ENCODE assay signal across 1 cellular context in the genomic region with DNA sequence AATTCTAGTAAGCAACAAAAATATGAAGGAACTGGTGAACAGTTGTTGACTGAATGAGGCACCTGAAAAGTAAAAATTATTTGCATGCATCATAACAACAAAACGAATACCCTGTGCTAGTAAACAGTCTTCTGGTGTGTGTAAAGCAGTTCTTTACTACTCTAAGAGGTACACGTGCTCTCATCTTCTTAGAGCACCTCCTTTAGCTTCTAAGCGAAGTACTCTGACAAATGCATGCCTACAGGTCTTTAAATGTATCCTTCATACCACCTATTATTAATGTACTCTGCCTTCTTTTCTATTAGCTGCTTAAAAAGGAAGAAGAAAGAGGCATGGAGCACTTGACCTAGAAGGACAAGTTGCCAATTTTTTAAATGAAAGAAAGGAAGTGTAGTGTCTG.
TF ChIP-seq lines count a peak whose summit lies in the region.

No MANE protein-coding gene starts in this region.

TF ChIP-seq in K562, 482 proteins besides CTCF, POLR2A, EP300 and RAD21 (continued from another document and continues in another):
- TF ChIP-seq SMC3 (conservative IDR thresholded peaks at IDR 0.05; ENCODE audit: insufficient read depth, low read depth, low read length) (no peak), NRF1 (conservative IDR thresholded peaks at IDR 0.05 in 1 of 2, IDR thresholded peaks at IDR 0.05 in 1 of 2) (no peak), RNF2 (IDR thresholded peaks at IDR 0.05) (no peak), BCL6 (CRISPR knock-in tag; IDR thresholded peaks at IDR 0.05) (no peak), SPI1 (IDR thresholded peaks at IDR 0.05; ENCODE audit: borderline replicate concordance, low read depth, low read length) (0 out of 2 replicates have a peak, but pooled peaks have one; percentile 20), SRSF1 (IDR thresholded peaks at IDR 0.05; ENCODE audit: low read depth, low read length) (no peak), ZNF224 (CRISPR knock-in tag; IDR thresholded peaks at IDR 0.05) (no peak), DMBX1 (CRISPR knock-in tag; IDR thresholded peaks at IDR 0.05; ENCODE audit: borderline replicate concordance) (0 out of 2 replicates have a peak, but pooled peaks have one; percentile 13), RB1 (IDR thresholded peaks at IDR 0.05; ENCODE audit: low read depth) (no peak), SMAD4 (CRISPR knock-in tag; conservative IDR thresholded peaks at IDR 0.05) (0 out of 2 replicates have a peak, but pooled peaks have one; percentile 31), BDP1 (IDR thresholded peaks at IDR 0.05; ENCODE audit: insufficient read depth, insufficient read length) (no peak), MECOM (CRISPR knock-in tag; IDR thresholded peaks at IDR 0.05) (peak; percentile 70; the same call in 1 of the 2 replicates), CBX5 (IDR thresholded peaks at IDR 0.05; ENCODE audit: borderline replicate concordance, low read depth) (no peak), ETS2 (tag; IDR thresholded peaks at IDR 0.05; ENCODE audit: borderline replicate concordance, poor library complexity, severe bottlenecking) (no peak), MEIS2 (IDR thresholded peaks at IDR 0.05; ENCODE audit: partially characterized antibody) (peak; percentile 16), ZNF77 (CRISPR knock-in tag; IDR thresholded peaks at IDR 0.05) (no peak), MYC (IDR thresholded peaks at IDR 0.05; ENCODE audit: low read depth, low read length) (peak; percentile 59), MYC (CRISPR knock-in tag; IDR thresholded peaks at IDR 0.05; ENCODE audit: borderline replicate concordance, low read depth) (no peak), PML (IDR thresholded peaks at IDR 0.05; ENCODE audit: low read length) (no peak), PHTF2 (CRISPR knock-in tag; IDR thresholded peaks at IDR 0.05) (no peak), CREM (IDR thresholded peaks at IDR 0.05; ENCODE audit: low read depth) (no peak), L3MBTL2 (IDR thresholded peaks at IDR 0.05) (peak; percentile 91), RAD51 (IDR thresholded peaks at IDR 0.05; ENCODE audit: borderline replicate concordance, low read depth) (no peak), SMARCA5 (IDR thresholded peaks at IDR 0.05) (no peak), MAZ (CRISPR knock-in tag; conservative IDR thresholded peaks at IDR 0.05 in 1 of 2, IDR thresholded peaks at IDR 0.05 in 1 of 2) (0 out of 4 replicates have a peak, but pooled peaks of 1 of the 2 experiments have one; percentile 13), NR2C1 (IDR thresholded peaks at IDR 0.05) (no peak), NR2C1 (tag; IDR thresholded peaks at IDR 0.05) (no peak), TCF3 (CRISPR knock-in tag; IDR thresholded peaks at IDR 0.05) (0 out of 2 replicates have a peak, but pooled peaks have one; percentile 8)
- TF ChIP-seq, protein P1, sequence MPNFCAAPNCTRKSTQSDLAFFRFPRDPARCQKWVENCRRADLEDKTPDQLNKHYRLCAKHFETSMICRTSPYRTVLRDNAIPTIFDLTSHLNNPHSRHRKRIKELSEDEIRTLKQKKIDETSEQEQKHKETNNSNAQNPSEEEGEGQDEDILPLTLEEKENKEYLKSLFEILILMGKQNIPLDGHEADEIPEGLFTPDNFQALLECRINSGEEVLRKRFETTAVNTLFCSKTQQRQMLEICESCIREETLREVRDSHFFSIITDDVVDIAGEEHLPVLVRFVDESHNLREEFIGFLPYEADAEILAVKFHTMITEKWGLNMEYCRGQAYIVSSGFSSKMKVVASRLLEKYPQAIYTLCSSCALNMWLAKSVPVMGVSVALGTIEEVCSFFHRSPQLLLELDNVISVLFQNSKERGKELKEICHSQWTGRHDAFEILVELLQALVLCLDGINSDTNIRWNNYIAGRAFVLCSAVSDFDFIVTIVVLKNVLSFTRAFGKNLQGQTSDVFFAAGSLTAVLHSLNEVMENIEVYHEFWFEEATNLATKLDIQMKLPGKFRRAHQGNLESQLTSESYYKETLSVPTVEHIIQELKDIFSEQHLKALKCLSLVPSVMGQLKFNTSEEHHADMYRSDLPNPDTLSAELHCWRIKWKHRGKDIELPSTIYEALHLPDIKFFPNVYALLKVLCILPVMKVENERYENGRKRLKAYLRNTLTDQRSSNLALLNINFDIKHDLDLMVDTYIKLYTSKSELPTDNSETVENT (CRISPR knock-in tag; IDR thresholded peaks at IDR 0.05), result no peak
- TF ChIP-seq, protein P2, sequence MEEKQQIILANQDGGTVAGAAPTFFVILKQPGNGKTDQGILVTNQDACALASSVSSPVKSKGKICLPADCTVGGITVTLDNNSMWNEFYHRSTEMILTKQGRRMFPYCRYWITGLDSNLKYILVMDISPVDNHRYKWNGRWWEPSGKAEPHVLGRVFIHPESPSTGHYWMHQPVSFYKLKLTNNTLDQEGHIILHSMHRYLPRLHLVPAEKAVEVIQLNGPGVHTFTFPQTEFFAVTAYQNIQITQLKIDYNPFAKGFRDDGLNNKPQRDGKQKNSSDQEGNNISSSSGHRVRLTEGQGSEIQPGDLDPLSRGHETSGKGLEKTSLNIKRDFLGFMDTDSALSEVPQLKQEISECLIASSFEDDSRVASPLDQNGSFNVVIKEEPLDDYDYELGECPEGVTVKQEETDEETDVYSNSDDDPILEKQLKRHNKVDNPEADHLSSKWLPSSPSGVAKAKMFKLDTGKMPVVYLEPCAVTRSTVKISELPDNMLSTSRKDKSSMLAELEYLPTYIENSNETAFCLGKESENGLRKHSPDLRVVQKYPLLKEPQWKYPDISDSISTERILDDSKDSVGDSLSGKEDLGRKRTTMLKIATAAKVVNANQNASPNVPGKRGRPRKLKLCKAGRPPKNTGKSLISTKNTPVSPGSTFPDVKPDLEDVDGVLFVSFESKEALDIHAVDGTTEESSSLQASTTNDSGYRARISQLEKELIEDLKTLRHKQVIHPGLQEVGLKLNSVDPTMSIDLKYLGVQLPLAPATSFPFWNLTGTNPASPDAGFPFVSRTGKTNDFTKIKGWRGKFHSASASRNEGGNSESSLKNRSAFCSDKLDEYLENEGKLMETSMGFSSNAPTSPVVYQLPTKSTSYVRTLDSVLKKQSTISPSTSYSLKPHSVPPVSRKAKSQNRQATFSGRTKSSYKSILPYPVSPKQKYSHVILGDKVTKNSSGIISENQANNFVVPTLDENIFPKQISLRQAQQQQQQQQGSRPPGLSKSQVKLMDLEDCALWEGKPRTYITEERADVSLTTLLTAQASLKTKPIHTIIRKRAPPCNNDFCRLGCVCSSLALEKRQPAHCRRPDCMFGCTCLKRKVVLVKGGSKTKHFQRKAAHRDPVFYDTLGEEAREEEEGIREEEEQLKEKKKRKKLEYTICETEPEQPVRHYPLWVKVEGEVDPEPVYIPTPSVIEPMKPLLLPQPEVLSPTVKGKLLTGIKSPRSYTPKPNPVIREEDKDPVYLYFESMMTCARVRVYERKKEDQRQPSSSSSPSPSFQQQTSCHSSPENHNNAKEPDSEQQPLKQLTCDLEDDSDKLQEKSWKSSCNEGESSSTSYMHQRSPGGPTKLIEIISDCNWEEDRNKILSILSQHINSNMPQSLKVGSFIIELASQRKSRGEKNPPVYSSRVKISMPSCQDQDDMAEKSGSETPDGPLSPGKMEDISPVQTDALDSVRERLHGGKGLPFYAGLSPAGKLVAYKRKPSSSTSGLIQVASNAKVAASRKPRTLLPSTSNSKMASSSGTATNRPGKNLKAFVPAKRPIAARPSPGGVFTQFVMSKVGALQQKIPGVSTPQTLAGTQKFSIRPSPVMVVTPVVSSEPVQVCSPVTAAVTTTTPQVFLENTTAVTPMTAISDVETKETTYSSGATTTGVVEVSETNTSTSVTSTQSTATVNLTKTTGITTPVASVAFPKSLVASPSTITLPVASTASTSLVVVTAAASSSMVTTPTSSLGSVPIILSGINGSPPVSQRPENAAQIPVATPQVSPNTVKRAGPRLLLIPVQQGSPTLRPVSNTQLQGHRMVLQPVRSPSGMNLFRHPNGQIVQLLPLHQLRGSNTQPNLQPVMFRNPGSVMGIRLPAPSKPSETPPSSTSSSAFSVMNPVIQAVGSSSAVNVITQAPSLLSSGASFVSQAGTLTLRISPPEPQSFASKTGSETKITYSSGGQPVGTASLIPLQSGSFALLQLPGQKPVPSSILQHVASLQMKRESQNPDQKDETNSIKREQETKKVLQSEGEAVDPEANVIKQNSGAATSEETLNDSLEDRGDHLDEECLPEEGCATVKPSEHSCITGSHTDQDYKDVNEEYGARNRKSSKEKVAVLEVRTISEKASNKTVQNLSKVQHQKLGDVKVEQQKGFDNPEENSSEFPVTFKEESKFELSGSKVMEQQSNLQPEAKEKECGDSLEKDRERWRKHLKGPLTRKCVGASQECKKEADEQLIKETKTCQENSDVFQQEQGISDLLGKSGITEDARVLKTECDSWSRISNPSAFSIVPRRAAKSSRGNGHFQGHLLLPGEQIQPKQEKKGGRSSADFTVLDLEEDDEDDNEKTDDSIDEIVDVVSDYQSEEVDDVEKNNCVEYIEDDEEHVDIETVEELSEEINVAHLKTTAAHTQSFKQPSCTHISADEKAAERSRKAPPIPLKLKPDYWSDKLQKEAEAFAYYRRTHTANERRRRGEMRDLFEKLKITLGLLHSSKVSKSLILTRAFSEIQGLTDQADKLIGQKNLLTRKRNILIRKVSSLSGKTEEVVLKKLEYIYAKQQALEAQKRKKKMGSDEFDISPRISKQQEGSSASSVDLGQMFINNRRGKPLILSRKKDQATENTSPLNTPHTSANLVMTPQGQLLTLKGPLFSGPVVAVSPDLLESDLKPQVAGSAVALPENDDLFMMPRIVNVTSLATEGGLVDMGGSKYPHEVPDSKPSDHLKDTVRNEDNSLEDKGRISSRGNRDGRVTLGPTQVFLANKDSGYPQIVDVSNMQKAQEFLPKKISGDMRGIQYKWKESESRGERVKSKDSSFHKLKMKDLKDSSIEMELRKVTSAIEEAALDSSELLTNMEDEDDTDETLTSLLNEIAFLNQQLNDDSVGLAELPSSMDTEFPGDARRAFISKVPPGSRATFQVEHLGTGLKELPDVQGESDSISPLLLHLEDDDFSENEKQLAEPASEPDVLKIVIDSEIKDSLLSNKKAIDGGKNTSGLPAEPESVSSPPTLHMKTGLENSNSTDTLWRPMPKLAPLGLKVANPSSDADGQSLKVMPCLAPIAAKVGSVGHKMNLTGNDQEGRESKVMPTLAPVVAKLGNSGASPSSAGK (IDR thresholded peaks at IDR 0.05), result peak; percentile 86
- TF ChIP-seq, protein P3, sequence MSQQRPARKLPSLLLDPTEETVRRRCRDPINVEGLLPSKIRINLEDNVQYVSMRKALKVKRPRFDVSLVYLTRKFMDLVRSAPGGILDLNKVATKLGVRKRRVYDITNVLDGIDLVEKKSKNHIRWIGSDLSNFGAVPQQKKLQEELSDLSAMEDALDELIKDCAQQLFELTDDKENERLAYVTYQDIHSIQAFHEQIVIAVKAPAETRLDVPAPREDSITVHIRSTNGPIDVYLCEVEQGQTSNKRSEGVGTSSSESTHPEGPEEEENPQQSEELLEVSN (IDR thresholded peaks at IDR 0.05; ENCODE audit: borderline replicate concordance in 1 of 2, extremely low read depth in 1 of 2, insufficient read depth in 1 of 2, insufficient read length in 1 of 2, low read depth in 1 of 2, low read length in 1 of 2, poor library complexity in 1 of 2, severe bottlenecking in 1 of 2), result peak in 1 of 2 experiments; percentile 15
- TF ChIP-seq, protein P4, sequence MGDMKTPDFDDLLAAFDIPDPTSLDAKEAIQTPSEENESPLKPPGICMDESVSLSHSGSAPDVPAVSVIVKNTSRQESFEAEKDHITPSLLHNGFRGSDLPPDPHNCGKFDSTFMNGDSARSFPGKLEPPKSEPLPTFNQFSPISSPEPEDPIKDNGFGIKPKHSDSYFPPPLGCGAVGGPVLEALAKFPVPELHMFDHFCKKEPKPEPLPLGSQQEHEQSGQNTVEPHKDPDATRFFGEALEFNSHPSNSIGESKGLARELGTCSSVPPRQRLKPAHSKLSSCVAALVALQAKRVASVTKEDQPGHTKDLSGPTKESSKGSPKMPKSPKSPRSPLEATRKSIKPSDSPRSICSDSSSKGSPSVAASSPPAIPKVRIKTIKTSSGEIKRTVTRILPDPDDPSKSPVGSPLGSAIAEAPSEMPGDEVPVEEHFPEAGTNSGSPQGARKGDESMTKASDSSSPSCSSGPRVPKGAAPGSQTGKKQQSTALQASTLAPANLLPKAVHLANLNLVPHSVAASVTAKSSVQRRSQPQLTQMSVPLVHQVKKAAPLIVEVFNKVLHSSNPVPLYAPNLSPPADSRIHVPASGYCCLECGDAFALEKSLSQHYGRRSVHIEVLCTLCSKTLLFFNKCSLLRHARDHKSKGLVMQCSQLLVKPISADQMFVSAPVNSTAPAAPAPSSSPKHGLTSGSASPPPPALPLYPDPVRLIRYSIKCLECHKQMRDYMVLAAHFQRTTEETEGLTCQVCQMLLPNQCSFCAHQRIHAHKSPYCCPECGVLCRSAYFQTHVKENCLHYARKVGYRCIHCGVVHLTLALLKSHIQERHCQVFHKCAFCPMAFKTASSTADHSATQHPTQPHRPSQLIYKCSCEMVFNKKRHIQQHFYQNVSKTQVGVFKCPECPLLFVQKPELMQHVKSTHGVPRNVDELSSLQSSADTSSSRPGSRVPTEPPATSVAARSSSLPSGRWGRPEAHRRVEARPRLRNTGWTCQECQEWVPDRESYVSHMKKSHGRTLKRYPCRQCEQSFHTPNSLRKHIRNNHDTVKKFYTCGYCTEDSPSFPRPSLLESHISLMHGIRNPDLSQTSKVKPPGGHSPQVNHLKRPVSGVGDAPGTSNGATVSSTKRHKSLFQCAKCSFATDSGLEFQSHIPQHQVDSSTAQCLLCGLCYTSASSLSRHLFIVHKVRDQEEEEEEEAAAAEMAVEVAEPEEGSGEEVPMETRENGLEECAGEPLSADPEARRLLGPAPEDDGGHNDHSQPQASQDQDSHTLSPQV (IDR thresholded peaks at IDR 0.05), result peak; percentile 92
- TF ChIP-seq, protein P5, sequence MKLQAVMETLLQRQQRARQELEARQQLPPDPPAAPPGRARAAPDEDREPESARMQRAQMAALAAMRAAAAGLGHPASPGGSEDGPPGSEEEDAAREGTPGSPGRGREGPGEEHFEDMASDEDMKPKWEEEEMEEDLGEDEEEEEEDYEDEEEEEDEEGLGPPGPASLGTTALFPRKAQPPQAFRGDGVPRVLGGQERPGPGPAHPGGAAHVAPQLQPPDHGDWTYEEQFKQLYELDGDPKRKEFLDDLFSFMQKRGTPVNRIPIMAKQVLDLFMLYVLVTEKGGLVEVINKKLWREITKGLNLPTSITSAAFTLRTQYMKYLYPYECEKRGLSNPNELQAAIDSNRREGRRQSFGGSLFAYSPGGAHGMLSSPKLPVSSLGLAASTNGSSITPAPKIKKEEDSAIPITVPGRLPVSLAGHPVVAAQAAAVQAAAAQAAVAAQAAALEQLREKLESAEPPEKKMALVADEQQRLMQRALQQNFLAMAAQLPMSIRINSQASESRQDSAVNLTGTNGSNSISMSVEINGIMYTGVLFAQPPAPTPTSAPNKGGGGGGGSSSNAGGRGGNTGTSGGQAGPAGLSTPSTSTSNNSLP (IDR thresholded peaks at IDR 0.05; ENCODE audit: borderline replicate concordance, low read depth, low read length), result no peak
- TF ChIP-seq, protein P6, sequence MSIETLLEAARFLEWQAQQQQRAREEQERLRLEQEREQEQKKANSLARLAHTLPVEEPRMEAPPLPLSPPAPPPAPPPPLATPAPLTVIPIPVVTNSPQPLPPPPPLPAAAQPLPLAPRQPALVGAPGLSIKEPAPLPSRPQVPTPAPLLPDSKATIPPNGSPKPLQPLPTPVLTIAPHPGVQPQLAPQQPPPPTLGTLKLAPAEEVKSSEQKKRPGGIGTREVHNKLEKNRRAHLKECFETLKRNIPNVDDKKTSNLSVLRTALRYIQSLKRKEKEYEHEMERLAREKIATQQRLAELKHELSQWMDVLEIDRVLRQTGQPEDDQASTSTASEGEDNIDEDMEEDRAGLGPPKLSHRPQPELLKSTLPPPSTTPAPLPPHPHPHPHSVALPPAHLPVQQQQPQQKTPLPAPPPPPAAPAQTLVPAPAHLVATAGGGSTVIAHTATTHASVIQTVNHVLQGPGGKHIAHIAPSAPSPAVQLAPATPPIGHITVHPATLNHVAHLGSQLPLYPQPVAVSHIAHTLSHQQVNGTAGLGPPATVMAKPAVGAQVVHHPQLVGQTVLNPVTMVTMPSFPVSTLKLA (conservative IDR thresholded peaks at IDR 0.05), result peak in 1 of 2 experiments; percentile 38; a peak in 2 of 4 replicates
